Comparison of ENCODE assay signal across 15 cellular contexts in genomic region chr1:213973129-213973528, GRCh38. TPM values are rescaled to one million over a fixed set of nuclear protein-coding genes. Genes with fewer than 3 reads are reported as not detected.
DNase-seq lines count a peak whose midpoint lies in the region; ATAC-seq and TF ChIP-seq lines count a peak whose summit lies in the region.
"Had no signal": no experiment of that assay in that cellular context is flagged by ENCODE, and none has a peak within 500 bp of the region (broad histone marks: within the 10 kb centered on the region; RNA-seq: fewer than 3 reads in every experiment).

No MANE protein-coding gene starts in this region.

- H3K36me3 Mint-ChIP-seq in neural progenitor cell = no peaks in the 10 kb centered on the region
- H3K36me3 Mint-ChIP-seq in activated CD8-positive, alpha-beta T cell treated with anti-CD3 and anti-CD28 coated beads, Interleukin-2, amount 10 ng/mL, durations not matched to agents 7 days and 5 days (ENCODE audit: low read depth) = no peaks in the 10 kb centered on the region
- H3K36me3 Mint-ChIP-seq: CD8-positive, alpha-beta memory T cell had no signal

- no peak overlapping the region for H3K27ac ChIP-seq in BLaER1
- no peak overlapping the region for H3K27ac ChIP-seq in neural progenitor cell
- H3K27ac ChIP-seq: KMS-11 had no signal

- H3K4me3 Mint-ChIP-seq in neural progenitor cell = no peak overlapping the region
- H3K4me3 Mint-ChIP-seq in activated CD8-positive, alpha-beta T cell treated with anti-CD3 and anti-CD28 coated beads, Interleukin-2, amount 10 ng/mL, durations not matched to agents 7 days and 5 days = no peak overlapping the region
- H3K4me3 Mint-ChIP-seq: B cell; CD8-positive, alpha-beta memory T cell had no signal

- ATAC-seq in activated CD8-positive, alpha-beta T cell treated with anti-CD3 and anti-CD28 coated beads, Interleukin-2, amount 10 ng/mL, durations not matched to agents 7 days and 5 days = no peak

- no peak overlapping the region for H3K27ac Mint-ChIP-seq in neural progenitor cell
- H3K27ac Mint-ChIP-seq in activated CD8-positive, alpha-beta T cell treated with anti-CD3 and anti-CD28 coated beads, Interleukin-2, amount 10 ng/mL, durations not matched to agents 7 days and 5 days = no peak overlapping the region
- H3K27ac Mint-ChIP-seq: B cell; CD8-positive, alpha-beta memory T cell had no signal

- DNase-seq in HT1080 (ENCODE audit: low read depth) (peak; percentile 77), SW480 (ENCODE audit: low spot score) (peak; percentile 88), foreskin melanocyte (peak; percentile 40), neural progenitor cell (ENCODE audit: low spot score) (no peak), CD1c-positive myeloid dendritic cell (ENCODE audit: extremely low spot score) (no peak), AML-193 (lab: John Stamatoyannopoulos, UW) (no peak)
- no peak for DNase-seq in activated CD8-positive, alpha-beta T cell treated with anti-CD3 and anti-CD28 coated beads, Interleukin-2, amount 10 ng/mL, durations not matched to agents 7 days and 5 days
- DNase-seq: ACHN; CD8-positive, alpha-beta memory T cell; NCI-H1417 treated with DMSO at 0.1 percent for 48 hours; NCI-H2029 treated with DMSO at 0.1 percent for 48 hours; NCI-H510A treated with DMSO at 0.1 percent for 48 hours had no signal

- H3K27me3 Mint-ChIP-seq in neural progenitor cell (ENCODE audit: insufficient read depth, low read depth) = peaks cover 14% of the 10 kb centered on the region
- H3K27me3 Mint-ChIP-seq in activated CD8-positive, alpha-beta T cell treated with anti-CD3 and anti-CD28 coated beads, Interleukin-2, amount 10 ng/mL, durations not matched to agents 7 days and 5 days (ENCODE audit: low read depth) = peaks cover 17% of the 10 kb centered on the region

- no peaks in the 10 kb centered on the region for H3K79me2 ChIP-seq in neural progenitor cell (ENCODE audit: low read depth)

- H3K4me3 ChIP-seq in BLaER1 (no peak overlapping the region), neural progenitor cell (no peak overlapping the region)

- peaks cover 41% of the 10 kb centered on the region for H3K4me1 Mint-ChIP-seq in neural progenitor cell
- no peaks in the 10 kb centered on the region for H3K4me1 Mint-ChIP-seq in activated CD8-positive, alpha-beta T cell treated with anti-CD3 and anti-CD28 coated beads, Interleukin-2, amount 10 ng/mL, durations not matched to agents 7 days and 5 days (ENCODE audit: low read depth)
- H3K4me1 Mint-ChIP-seq: B cell; CD8-positive, alpha-beta memory T cell had no signal

- H3K4me1 ChIP-seq in BLaER1 (peaks cover 9% of the 10 kb centered on the region), neural progenitor cell (peaks cover 38% of the 10 kb centered on the region)

- H4K20me1 ChIP-seq in BLaER1 (no peaks in the 10 kb centered on the region), neural progenitor cell (ENCODE audit: low read depth) (peaks cover 5% of the 10 kb centered on the region)

- H3K9me3 Mint-ChIP-seq in neural progenitor cell = no peaks in the 10 kb centered on the region
- no peaks in the 10 kb centered on the region for H3K9me3 Mint-ChIP-seq in activated CD8-positive, alpha-beta T cell treated with anti-CD3 and anti-CD28 coated beads, Interleukin-2, amount 10 ng/mL, durations not matched to agents 7 days and 5 days (ENCODE audit: insufficient read depth)

- H3K27me3 ChIP-seq in BLaER1 (no peaks in the 10 kb centered on the region), neural progenitor cell (peaks cover 12% of the 10 kb centered on the region)

- CTCF ChIA-PET in activated CD8-positive, alpha-beta T cell treated with anti-CD3 and anti-CD28 coated beads, Interleukin-2, amount 10 ng/mL, durations not matched to agents 7 days and 5 days (lab: Charles Lee) = no interaction called here

- no peak overlapping the region for H3K9ac ChIP-seq in BLaER1
- H3K9ac ChIP-seq in neural progenitor cell = no peak overlapping the region
- H3K9ac ChIP-seq: KMS-11 had no signal

- H3K9me3 ChIP-seq in BLaER1 (no peaks in the 10 kb centered on the region), neural progenitor cell (ENCODE audit: low read depth) (no peaks in the 10 kb centered on the region)

- POLR2A ChIA-PET in activated CD8-positive, alpha-beta T cell treated with anti-CD3 and anti-CD28 coated beads, Interleukin-2, amount 10 ng/mL, durations not matched to agents 7 days and 5 days (lab: Charles Lee) = no interaction called here

- H3K4me2 ChIP-seq in BLaER1 (peak overlapping the region; percentile 40), neural progenitor cell (no peak overlapping the region)
- H3K4me2 ChIP-seq: KMS-11 had no signal

- H3F3A ChIP-seq in neural progenitor cell (ENCODE audit: low read depth) = peaks cover 18% of the 10 kb centered on the region

- H2AFZ ChIP-seq in neural progenitor cell (replicated peaks) = no peak overlapping the region

- TF ChIP-seq CTCF in neural progenitor cell (IDR thresholded peaks at IDR 0.05) = no peak

- H3K36me3 ChIP-seq in BLaER1 = no peaks in the 10 kb centered on the region
- no peaks in the 10 kb centered on the region for H3K36me3 ChIP-seq in neural progenitor cell

RNA-seq across cellular contexts. Expression of gene PROX1, which starts 14.6 kb away (rescaled TPM):
- 0.06 TPM in 1 of 2 replicates, not detected in the other for total RNA-seq in HT1080 (2014; rRNA removed; shearing (Covaris generic))
- 0.01 TPM in 1 of 2 replicates, not detected in the other for polyA plus RNA-seq in HT1080 (2015; cell fraction: cytosol; rRNA removed)
- 0.06 TPM in 1 of 2 replicates, not detected in the other for polyA plus RNA-seq in HT1080 (2015; cell fraction: nucleus; rRNA removed)
- total RNA-seq in neural progenitor cell (ENCODE audit: low replicate concordance) = 1.3 and 5.0 TPM in 2 replicates
- total RNA-seq in activated CD8-positive, alpha-beta T cell treated with anti-CD3 and anti-CD28 coated beads, Interleukin-2, amount 10 ng/mL, durations not matched to agents 7 days and 5 days = not detected
- total RNA-seq: CD8-positive, alpha-beta memory T cell had no signal
- polyA plus RNA-seq: CD8-positive, alpha-beta memory T cell had no signal

Comparison
In these comparisons a context has a peak if more than half of its experiments do, and no peak if none do; other contexts are left out.
1. DNase-seq: peak in HT1080 (single experiment), SW480 (single experiment) and foreskin melanocyte (single experiment); none in neural progenitor cell (single experiment), activated CD8-positive, alpha-beta T cell treated with anti-CD3 and anti-CD28 coated beads, Interleukin-2, amount 10 ng/mL, durations not matched to agents 7 days and 5 days (single experiment), CD1c-positive myeloid dendritic cell (single experiment) and AML-193 (0 of 2).